Comparison of ENCODE assay signal across 1 cellular context in genomic region chr6:3162565-3163247, GRCh38.
A peak's percentile ranks its signal among the peaks of the same experiment; 100 is the strongest.
TF ChIP-seq lines count a peak whose summit lies in the region.

No MANE protein-coding gene starts in this region.

TF ChIP-seq in HepG2, 621 proteins besides CTCF, POLR2A, EP300 and RAD21 (continued from another document and continues in another):
- TF ChIP-seq IRF2 (CRISPR knock-in tag; IDR thresholded peaks at IDR 0.05) (peak; percentile 75), CBX5 (CRISPR knock-in tag; IDR thresholded peaks at IDR 0.05; ENCODE audit: borderline replicate concordance) (peak; percentile 48; the same call in 1 of the 2 replicates), IRF9 (CRISPR knock-in tag; IDR thresholded peaks at IDR 0.05; ENCODE audit: borderline replicate concordance) (peak; percentile 87), NR0B2 (CRISPR knock-in tag; IDR thresholded peaks at IDR 0.05) (peak; percentile 95; the same call in 1 of the 2 replicates), ZNF20 (CRISPR knock-in tag; IDR thresholded peaks at IDR 0.05) (no peak), ZBTB7B (CRISPR knock-in tag; IDR thresholded peaks at IDR 0.05) (peak; percentile 80), PTBP1 (IDR thresholded peaks at IDR 0.05; ENCODE audit: low read depth, low read length, poor library complexity, severe bottlenecking) (peak; percentile 73), PPARG (CRISPR knock-in tag; conservative IDR thresholded peaks at IDR 0.05) (peak; percentile 75), ZNF609 (CRISPR knock-in tag; IDR thresholded peaks at IDR 0.05; ENCODE audit: borderline replicate concordance) (peak; percentile 76; the same call in 1 of the 2 replicates), ZNF746 (CRISPR knock-in tag; IDR thresholded peaks at IDR 0.05) (peak; percentile 91), DNMT3B (CRISPR knock-in tag; conservative IDR thresholded peaks at IDR 0.05) (no peak), NR3C1 (CRISPR knock-in tag; IDR thresholded peaks at IDR 0.05) (no peak), ZNF766 (CRISPR knock-in tag; IDR thresholded peaks at IDR 0.05; ENCODE audit: borderline replicate concordance) (0 out of 2 replicates have a peak, but pooled peaks have one; percentile 49), ZNF281 (CRISPR knock-in tag; IDR thresholded peaks at IDR 0.05; ENCODE audit: borderline replicate concordance) (peak; percentile 49; the same call in 1 of the 2 replicates), ZC3H13 (CRISPR knock-in tag; IDR thresholded peaks at IDR 0.05) (peak; percentile 93), ZNF496 (CRISPR knock-in tag; IDR thresholded peaks at IDR 0.05; ENCODE audit: insufficient replicate concordance) (no peak), SP1 (IDR thresholded peaks at IDR 0.05) (no peak), SP1 (CRISPR knock-in tag; IDR thresholded peaks at IDR 0.05) (peak; percentile 80), HCFC1 (IDR thresholded peaks at IDR 0.05; ENCODE audit: low read depth, low read length) (no peak), ZHX2 (IDR thresholded peaks at IDR 0.05; ENCODE audit: low read depth) (0 out of 2 replicates have a peak, but pooled peaks have one; percentile 13), ZHX2 (CRISPR knock-in tag; IDR thresholded peaks at IDR 0.05; ENCODE audit: borderline replicate concordance) (no peak), HMG20B (CRISPR knock-in tag; conservative IDR thresholded peaks at IDR 0.05) (peak; percentile 45; the same call in 1 of the 2 replicates), ZNF639 (CRISPR knock-in tag; conservative IDR thresholded peaks at IDR 0.05) (peak; percentile 89; the same call in 1 of the 2 replicates), ELF3 (CRISPR knock-in tag; IDR thresholded peaks at IDR 0.05) (peak; percentile 80), ZNF44 (CRISPR knock-in tag; IDR thresholded peaks at IDR 0.05) (no peak), CBX1 (IDR thresholded peaks at IDR 0.05; ENCODE audit: low read depth) (no peak), CREB1 (IDR thresholded peaks at IDR 0.05) (no peak), CREB1 (CRISPR knock-in tag; IDR thresholded peaks at IDR 0.05) (0 out of 2 replicates have a peak, but pooled peaks have one; percentile 4), ZNF550 (CRISPR knock-in tag; IDR thresholded peaks at IDR 0.05; ENCODE audit: borderline replicate concordance) (no peak), POGK (CRISPR knock-in tag; conservative IDR thresholded peaks at IDR 0.05) (peak; percentile 87), PLSCR1 (CRISPR knock-in tag; IDR thresholded peaks at IDR 0.05; ENCODE audit: borderline replicate concordance) (0 out of 2 replicates have a peak, but pooled peaks have one; percentile 29), FOXO1 (CRISPR knock-in tag; IDR thresholded peaks at IDR 0.05) (peak; percentile 68), SKI (IDR thresholded peaks at IDR 0.05; ENCODE audit: partially characterized antibody) (peak; percentile 92), LBX2 (CRISPR knock-in tag; IDR thresholded peaks at IDR 0.05; ENCODE audit: borderline replicate concordance) (peak; percentile 64; the same call in 1 of the 2 replicates), ZNF724P (CRISPR knock-in tag; IDR thresholded peaks at IDR 0.05; ENCODE audit: borderline replicate concordance) (peak; percentile 80; the same call in 1 of the 2 replicates), ZFP36L1 (CRISPR knock-in tag; IDR thresholded peaks at IDR 0.05) (no peak), ERF (CRISPR knock-in tag; IDR thresholded peaks at IDR 0.05) (peak; percentile 96), DRAP1 (CRISPR knock-in tag; IDR thresholded peaks at IDR 0.05) (peak; percentile 44; the same call in 1 of the 2 replicates), ZEB1 (IDR thresholded peaks at IDR 0.05; ENCODE audit: insufficient replicate concordance, low read depth) (no peak), ZNF567 (CRISPR knock-in tag; IDR thresholded peaks at IDR 0.05; ENCODE audit: borderline replicate concordance) (peak; percentile 76; the same call in 1 of the 2 replicates), IRX3 (CRISPR knock-in tag; IDR thresholded peaks at IDR 0.05; ENCODE audit: borderline replicate concordance, low read depth) (no peak; the same call in 1 of the 2 replicates), SOX5 (CRISPR knock-in tag; IDR thresholded peaks at IDR 0.05; ENCODE audit: borderline replicate concordance) (peak; percentile 55)
